ENCODE assay signal across 14 cellular contexts in genomic region chr19:56294557-56294956, GRCh38. TPM values are rescaled to one million over a fixed set of nuclear protein-coding genes. Genes with fewer than 3 reads are reported as not detected.
DNase-seq lines count a peak whose midpoint lies in the region; ATAC-seq, FAIRE-seq and TF ChIP-seq lines count a peak whose summit lies in the region.
"Had no signal": no experiment of that assay in that cellular context is flagged by ENCODE, and none has a peak within 500 bp of the region (broad histone marks: within the 10 kb centered on the region; RNA-seq: fewer than 3 reads in every experiment).

No MANE protein-coding gene starts in this region.

- H4K20me1 ChIP-seq in GM12878 (ENCODE audit: control insufficient read depth, insufficient read depth) (no peaks in the 10 kb centered on the region), PC-9 (ENCODE audit: insufficient read depth) (peaks cover 9% of the 10 kb centered on the region; the same call in 1 of the 2 replicates)

- H3K79me2 ChIP-seq in GM12878 (ENCODE audit: control insufficient read depth, insufficient read depth, low read length) (no peaks in the 10 kb centered on the region), PC-9 (ENCODE audit: low read depth) (no peaks in the 10 kb centered on the region)

- peaks cover 0 to 5% of the 10 kb centered on the region in 2 experiments; a peak in 1 of 4 replicates for H3K36me3 ChIP-seq in GM12878 (ENCODE audit: control insufficient read depth in 2 of 2, insufficient read depth in 2 of 2, low read length in 1 of 2)
- peaks cover 0 to 35% (median 0%) of the 10 kb centered on the region in 3 donors for H3K36me3 ChIP-seq in Peyer's patch
- H3K36me3 ChIP-seq in PC-9 (ENCODE audit: low read depth): no peaks in the 10 kb centered on the region

- DNase-seq in EL: peak; percentile 26
- peak; percentile 83 for DNase-seq in NCI-H2107 treated with DMSO at 0.1 percent for 48 hours (lab: John Stamatoyannopoulos, UW; ENCODE audit: unreplicated experiment)
- DNase-seq in GM12878 (ENCODE audit: low read depth, low spot score): no peak
- DNase-seq in myocyte (ENCODE audit: low read depth): peak; percentile 9
- no peak for DNase-seq in Peyer's patch
- DNase-seq in PC-9: no peak
- no peak for DNase-seq in Right ventricle myocardium superior
- DNase-seq: activated CD4-positive, alpha-beta T cell treated with anti-CD3 and anti-CD28 coated beads for 1 hour; GM23248; NCI-H446 treated with DMSO at 0.1 percent for 48 hours; stimulated activated CD8-positive, alpha-beta memory T cell treated with anti-CD3 and anti-CD28 coated beads, Interleukin-4, amount 100 ng/mL, for 48 hours had no signal

- H2AFZ ChIP-seq in GM12878 (ENCODE audit: control insufficient read depth, low read depth, low read length) (no peak overlapping the region), PC-9 (no peak overlapping the region)
- H2AFZ ChIP-seq: GM23248 had no signal

- CTCF ChIA-PET in GM12878 (lab: Yijun Ruan, JAX): no interaction called here
- CTCF ChIA-PET in PC-9 (lab: Charles Lee): no interaction called here

- POLR2A ChIA-PET in GM12878 (lab: Charles Lee) (no interaction called here), PC-9 (lab: Charles Lee; ENCODE audit: unreplicated experiment) (no interaction called here)

- H3K27me3 ChIP-seq in GM12878 (replicated peaks in 1 of 2; ENCODE audit: control insufficient read depth in 2 of 2, insufficient read depth in 2 of 2, low read length in 1 of 2): no peaks in the 10 kb centered on the region
- no peaks in the 10 kb centered on the region for H3K27me3 ChIP-seq in Peyer's patch
- H3K27me3 ChIP-seq in PC-9 (ENCODE audit: insufficient read depth, low read depth): no peaks in the 10 kb centered on the region

- no peak for ATAC-seq in GM12878
- no peak for ATAC-seq in HG03378 (IDR thresholded peaks at IDR 0.05; ENCODE audit: unreplicated experiment)
- no peak for ATAC-seq in Right ventricle myocardium superior (ENCODE audit: poor library complexity)
- ATAC-seq: SK-N-SH treated with all-trans-retinoic acid at 6 μM for 48 hours had no signal

- intact Hi-C loops in GM12878 (cut with micrococcal nuclease; ENCODE audit: unreplicated experiment): no loop called here
- intact Hi-C loops in PC-9 (cut with micrococcal nuclease; ENCODE audit: unreplicated experiment): no loop called here
- intact Hi-C loops in Right ventricle myocardium superior (cut with DNase I): no loop called here

- no peak overlapping the region for H3K4me3 ChIP-seq in GM12878
- H3K4me3 ChIP-seq in Peyer's patch: no peak overlapping the region
- H3K4me3 ChIP-seq in PC-9: no peak overlapping the region
- H3K4me3 ChIP-seq: GM23248 had no signal

- H3K9me3 ChIP-seq in GM12878 (replicated peaks; ENCODE audit: control insufficient read depth, insufficient read depth, low read length) (no peaks in the 10 kb centered on the region), Peyer's patch (peaks cover 0 to 4% (median 0%) of the 10 kb centered on the region in 4 donors), PC-9 (ENCODE audit: insufficient read depth, low read depth) (no peaks in the 10 kb centered on the region)

- in situ Hi-C loops in GM12878 (cut with MboI): no loop called here

- SMC1A ChIA-PET in GM12878 (lab: Charles Lee; ENCODE audit: uncharacterized antibody, unreplicated experiment): no interaction called here

- TF ChIP-seq CTCF in GM12878 (IDR thresholded peaks at IDR 0.05 in 2 of 3, conservative IDR thresholded peaks at IDR 0.05 in 1 of 3; ENCODE audit: control insufficient read depth in 2 of 3, extremely low read depth in 1 of 3, insufficient read depth in 1 of 3, low read depth in 3 of 3, low read length in 3 of 3) (no peak), Peyer's patch (IDR thresholded peaks at IDR 0.05) (no peak), PC-9 (conservative IDR thresholded peaks at IDR 0.05) (no peak)

- H3K9ac ChIP-seq in GM12878 (ENCODE audit: control insufficient read depth, insufficient read depth, low read length): no peak overlapping the region
- H3K9ac ChIP-seq: GM23248 had no signal

- H3K4me1 ChIP-seq in GM12878 (ENCODE audit: control insufficient read depth, insufficient read depth, low read length) (no peaks in the 10 kb centered on the region), Peyer's patch (no peaks in the 10 kb centered on the region), PC-9 (replicated peaks; ENCODE audit: insufficient read depth) (no peaks in the 10 kb centered on the region)

- no peak for FAIRE-seq in GM12878 (lab: Jason Lieb, UNC)

- H3K27ac ChIP-seq in GM12878 (ENCODE audit: control insufficient read depth, insufficient read depth) (no peak overlapping the region), Peyer's patch (no peak overlapping the region), PC-9 (no peak overlapping the region)
- H3K27ac ChIP-seq: GM23248 had no signal

- BruUV-seq in GM12878 (replicated peaks; lab: Mats Ljungman, UMichigan): no TSS peak
- BruUV-seq in PC-9 (replicated peaks; lab: Mats Ljungman, UMichigan): no TSS peak

- no peaks in the 10 kb centered on the region for H3F3A ChIP-seq in PC-9 (ENCODE audit: insufficient read depth, low read depth)

- RAD21 ChIA-PET in GM12878 (lab: Charles Lee; ENCODE audit: unreplicated experiment): no interaction called here

- H3K4me2 ChIP-seq in GM12878 (ENCODE audit: control insufficient read depth, insufficient read depth) (no peak overlapping the region), PC-9 (no peak overlapping the region)

- TF ChIP-seq EP300 in GM12878 (IDR thresholded peaks at IDR 0.05; ENCODE audit: borderline replicate concordance in 1 of 2, control insufficient read depth in 1 of 2, low read depth in 2 of 2, low read length in 2 of 2): no peak

- no peaks in the 10 kb centered on the region for H3K9me2 ChIP-seq in PC-9 (ENCODE audit: insufficient read depth)

- WGBS in GM12878 (ENCODE audit: insufficient coverage, insufficient replicate concordance, low lambda C conversion rate, missing lambda C conversion rate): 97% methylated on average over 4 of the region's 4 CpGs

- TF ChIP-seq POLR2A in GM12878 (IDR thresholded peaks at IDR 0.05; ENCODE audit: low read depth, low read length): no peak
- no peak for TF ChIP-seq POLR2A in Peyer's patch (IDR thresholded peaks at IDR 0.05)

- no peak for TF ChIP-seq RAD21 in GM12878 (IDR thresholded peaks at IDR 0.05; ENCODE audit: insufficient read depth, low read depth, low read length)

RNA-seq across cellular contexts. Expression of gene ZSCAN5A, which starts 20.1 kb away (rescaled TPM):
- total RNA-seq in GM12878 (2013; cell fraction: nucleolus; rRNA removed): 55.3 and 55.9 TPM in 2 replicates
- total RNA-seq in GM12878 (2014; rRNA removed): 7.1 and 7.3 TPM in 2 replicates
- 6.1 and 8.7 TPM in 2 replicates for total RNA-seq in GM12878 (2014; rRNA removed; fragmentation: Illumina TruSeq; extraction: Trizol)
- 7.9 and 10.7 TPM in 2 replicates for total RNA-seq in GM12878 (2021)
- polyA plus RNA-seq in GM12878 (2011; ENCODE audit: low read depth): 4.6 TPM
- polyA plus RNA-seq in GM12878 (2011; rRNA removed): 9.0 and 12.0 TPM in 2 replicates
- polyA plus RNA-seq in GM12878 (2011; cell fraction: cytosol; rRNA removed): 12.7 and 15.3 TPM in 2 replicates
- 11.8 and 12.3 TPM in 2 replicates for polyA plus RNA-seq in GM12878 (2011; cell fraction: nucleus; rRNA removed)
- polyA plus RNA-seq in GM12878 (2012): 6.5 and 6.9 TPM in 2 replicates
- polyA plus RNA-seq in GM12878 (2014; fragmentation: Illumina TruSeq; extraction: Trizol): 4.8 and 11.8 TPM in 2 replicates
- 1 to 10 TPM; 5.5 to 6.6 TPM for polyA plus RNA-seq in GM12878 (2014; fragmentation: Nextera tagmentation; extraction: Ambion mirVana)
- polyA plus RNA-seq in GM12878 (2014; rRNA removed): 7.9 and 8.8 TPM in 2 replicates
- 10 to 100 TPM in 1 of 2 experiments, 1 to 10 TPM in 1; 9.5 to 11.8 TPM for polyA plus RNA-seq in GM12878 (2016; fragmentation: Nextera tagmentation; extraction: Ambion mirVana)
- 13.5 and 30.3 TPM in 2 replicates for polyA minus RNA-seq in GM12878 (2011; rRNA and poly(A)+ RNA removed)
- polyA minus RNA-seq in GM12878 (2011; cell fraction: cytosol; rRNA and poly(A)+ RNA removed): 5.6 and 5.7 TPM in 2 replicates
- 18.0 and 45.3 TPM in 2 replicates for polyA minus RNA-seq in GM12878 (2011; cell fraction: nucleus; rRNA and poly(A)+ RNA removed)
- 4.8 and 33.1 TPM in 2 replicates for total RNA-seq in myocyte
- 9.7 TPM for polyA plus RNA-seq in myocyte (2012)
- 10 to 100 TPM; 14.9 to 19.0 (median 15.3) TPM for total RNA-seq in Peyer's patch
- 20.5 and 23.6 TPM in 2 replicates for total RNA-seq in PC-9 (2021)
- total RNA-seq in Right ventricle myocardium superior: 16.0 TPM

RNA-seq across cellular contexts. Expression of gene EDDM13, which starts 22.0 kb away (rescaled TPM):
- not detected in 2 replicates for total RNA-seq in GM12878 (2013; cell fraction: nucleolus; rRNA removed)
- total RNA-seq in GM12878 (2014; rRNA removed) (not detected in 2 replicates), GM12878 (2014; rRNA removed; fragmentation: Illumina TruSeq; extraction: Trizol) (not detected in 2 replicates), GM12878 (2021) (not detected in 2 replicates), myocyte (not detected in 2 replicates), Peyer's patch (not detected), PC-9 (2021) (not detected in 2 replicates), Right ventricle myocardium superior (not detected)
- polyA plus RNA-seq in GM12878 (2011; ENCODE audit: low read depth): not detected
- polyA plus RNA-seq in GM12878 (2011; rRNA removed) (0.15 TPM in 1 of 2 replicates, not detected in the other), GM12878 (2014; fragmentation: Illumina TruSeq; extraction: Trizol) (not detected in 2 replicates), GM12878 (2014; fragmentation: Nextera tagmentation; extraction: Ambion mirVana) (under 1 TPM in 1 of 2 experiments, not detected in 1; 0.37 TPM), GM12878 (2014; rRNA removed) (not detected in 2 replicates), GM12878 (2016; fragmentation: Nextera tagmentation; extraction: Ambion mirVana) (not detected)
- not detected in 2 replicates for polyA plus RNA-seq in GM12878 (2011; cell fraction: cytosol; rRNA removed)
- polyA plus RNA-seq in GM12878 (2011; cell fraction: nucleus; rRNA removed): not detected in 2 replicates
- polyA plus RNA-seq in GM12878 (2012): not detected in 2 replicates
- polyA minus RNA-seq in GM12878 (2011; rRNA and poly(A)+ RNA removed): not detected in 2 replicates
- not detected in 2 replicates for polyA minus RNA-seq in GM12878 (2011; cell fraction: cytosol; rRNA and poly(A)+ RNA removed)
- not detected in 2 replicates for polyA minus RNA-seq in GM12878 (2011; cell fraction: nucleus; rRNA and poly(A)+ RNA removed)
- polyA plus RNA-seq in myocyte (2012): 0.53 TPM
- total RNA-seq: GM23248, neural crest cell had no signal
- polyA plus RNA-seq: GM23248 had no signal

Comparison
In these comparisons a context has a peak if more than half of its experiments do, and no peak if none do; other contexts are left out.
1. DNase-seq: peak in EL (single experiment), NCI-H2107 treated with DMSO at 0.1 percent for 48 hours (single experiment) and myocyte (single experiment); none in GM12878 (single experiment), Peyer's patch (0 of 3), PC-9 (0 of 2) and Right ventricle myocardium superior (single experiment).